3 cellular contexts compared by ENCODE assay signal in the genomic region with DNA sequence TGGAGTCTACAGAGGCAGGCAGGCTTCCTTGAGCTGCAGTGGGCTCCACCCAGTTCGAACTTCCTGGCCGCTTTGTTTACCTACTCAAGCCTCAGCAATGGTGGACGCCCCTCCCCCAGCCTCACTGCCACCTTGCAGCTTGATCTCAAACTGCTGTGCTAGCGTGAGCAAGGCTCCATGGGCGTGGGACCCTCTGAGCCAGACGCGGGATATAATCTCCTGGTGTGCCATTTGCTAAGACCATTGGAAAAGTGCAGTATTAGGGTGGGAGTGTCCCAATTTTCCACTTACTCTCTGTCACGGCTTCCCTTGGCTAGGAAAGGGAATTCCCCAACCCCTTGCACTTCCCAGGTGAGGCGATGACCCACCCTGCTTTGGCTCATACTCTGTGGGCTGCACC. TPM values are rescaled to one million over a fixed set of nuclear protein-coding genes. Genes with fewer than 3 reads are reported as not detected.
"Had no signal": no experiment of that assay in that cellular context is flagged by ENCODE, and none has a peak within 500 bp of the region (broad histone marks: within the 10 kb centered on the region; RNA-seq: fewer than 3 reads in every experiment).

No MANE protein-coding gene starts in this region.

RNA-seq across cellular contexts. Expression of a gene that starts 24.6 kb away (rescaled TPM):
- total RNA-seq: pulmonary artery endothelial cell, smooth muscle cell had no signal
- polyA plus RNA-seq: neural cell, smooth muscle cell had no signal
